23 cellular contexts compared by ENCODE assay signal in genomic region chr4:185644408-185644807, GRCh38.
A peak's percentile ranks its signal among the peaks of the same experiment; 100 is the strongest.
DNase-seq lines count a peak whose midpoint lies in the region; ATAC-seq and TF ChIP-seq lines count a peak whose summit lies in the region.
"Had no signal": no experiment of that assay in that cellular context is flagged by ENCODE, and none has a peak within 500 bp of the region (broad histone marks: within the 10 kb centered on the region; RNA-seq: fewer than 3 reads in every experiment).

No MANE protein-coding gene starts in this region.

- POLR2A ChIA-PET in SK-N-SH (lab: Yijun Ruan, JAX), result no interaction called here

- H3K9me3 ChIP-seq in SK-N-SH (no peaks in the 10 kb centered on the region), BE2C (no peaks in the 10 kb centered on the region), tibial artery (no peaks in the 10 kb centered on the region), thyroid gland (no peaks in the 10 kb centered on the region)
- H3K9me3 ChIP-seq: A549, BLaER1 had no signal

- H3K9me2 ChIP-seq in SK-N-SH, result no peaks in the 10 kb centered on the region

- intact Hi-C loops in tibial artery (cut with DNase I; ENCODE audit: low total_unique reads), result no loop called here
- intact Hi-C loops in thyroid gland (cut with DNase I), result no loop called here

- no peak overlapping the region for H2AFZ ChIP-seq in SK-N-SH (ENCODE audit: low read depth)

- H3K36me3 ChIP-seq in SK-N-SH (replicated peaks in 1 of 2; ENCODE audit: control insufficient read depth in 1 of 2, insufficient read depth in 2 of 2, low read length in 1 of 2), result no peaks in the 10 kb centered on the region
- H3K36me3 ChIP-seq in BE2C, result peaks cover 3% of the 10 kb centered on the region; the same call in 1 of the 2 replicates
- peaks cover 8% of the 10 kb centered on the region for H3K36me3 ChIP-seq in rectal smooth muscle tissue (ENCODE audit: control insufficient read depth, insufficient read depth, low read length)
- H3K36me3 ChIP-seq in tibial artery, result peaks cover 52 to 65% (median 53%) of the 10 kb centered on the region in 3 donors
- peaks cover 10 to 32% of the 10 kb centered on the region in 2 donors for H3K36me3 ChIP-seq in thyroid gland
- H3K36me3 ChIP-seq: BLaER1 had no signal

- ATAC-seq in SK-N-SH treated with all-trans-retinoic acid at 6 μM for 48 hours, result no peak
- ATAC-seq: A549, GM12878 had no signal

- CTCF ChIA-PET in SK-N-SH (lab: Yijun Ruan, JAX), result interaction anchor here (1.0 to 6.8 kb wide), 2 partner anchors 377 to 393 kb away, joined by 4 to 128 read pairs; no protein-coding TSS in a partner anchor

- no peak for TF ChIP-seq RAD21 in SK-N-SH (IDR thresholded peaks at IDR 0.05; ENCODE audit: low read length)

- TF ChIP-seq POLR2A in thyroid gland (IDR thresholded peaks at IDR 0.05), result no peak

- peak in 1 of 2 experiments; percentile 87; a peak in 2 of 4 replicates for TF ChIP-seq EP300 in SK-N-SH (IDR thresholded peaks at IDR 0.05; ENCODE audit: borderline replicate concordance in 1 of 2, low read depth in 1 of 2, low read length in 1 of 2)

- H3K27ac ChIP-seq in SK-N-SH (ENCODE audit: low read depth in 2 of 2, low read length in 1 of 2) (peak overlapping the region in 1 of 2 experiments; percentile 86; a peak in 2 of 4 replicates), rectal smooth muscle tissue (ENCODE audit: low read depth, low read length) (peak overlapping the region; percentile 7), tibial artery (peak overlapping the region; percentile 61 to 71), thyroid gland (peak overlapping the region in 1 of 3 donors; percentile 25)
- H3K27ac ChIP-seq: 22Rv1, A549, BLaER1 had no signal

- WGBS in SK-N-SH (ENCODE audit: low lambda C conversion rate), result 29% methylated on average over 4 of the region's 4 CpGs
- 91 to 92% methylated on average over 4 of the region's 4 CpGs for WGBS in thyroid gland, 2 donors

- H4K20me1 ChIP-seq in SK-N-SH (ENCODE audit: insufficient read depth), result no peaks in the 10 kb centered on the region
- H4K20me1 ChIP-seq: BLaER1 had no signal

- no peaks in the 10 kb centered on the region for H3K79me2 ChIP-seq in SK-N-SH (ENCODE audit: insufficient read depth)

- no peaks in the 10 kb centered on the region for H3K27me3 ChIP-seq in SK-N-SH (ENCODE audit: insufficient read depth)
- H3K27me3 ChIP-seq in BE2C, result no peaks in the 10 kb centered on the region
- no peaks in the 10 kb centered on the region for H3K27me3 ChIP-seq in rectal smooth muscle tissue (ENCODE audit: control insufficient read depth, insufficient read depth, low read length)
- no peaks in the 10 kb centered on the region for H3K27me3 ChIP-seq in tibial artery
- no peaks in the 10 kb centered on the region for H3K27me3 ChIP-seq in thyroid gland

- H3F3A ChIP-seq in SK-N-SH (replicated peaks; ENCODE audit: insufficient read depth), result no peaks in the 10 kb centered on the region

- TF ChIP-seq CTCF in SK-N-SH (IDR thresholded peaks at IDR 0.05) (no peak), BE2C (IDR thresholded peaks at IDR 0.05; ENCODE audit: low read depth, low read length) (no peak), tibial artery (IDR thresholded peaks at IDR 0.05) (no peak), thyroid gland (IDR thresholded peaks at IDR 0.05) (no peak)

- H3K4me3 ChIP-seq in SK-N-SH (ENCODE audit: low read depth in 2 of 2, low read length in 1 of 2) (no peak overlapping the region), BE2C (ENCODE audit: low read depth, low read length) (no peak overlapping the region), rectal smooth muscle tissue (ENCODE audit: low read length) (no peak overlapping the region), tibial artery (no peak overlapping the region), thyroid gland (replicated peaks in 1 of 3) (no peak overlapping the region)
- H3K4me3 ChIP-seq: A549, BLaER1, GM12878 had no signal

- no peak overlapping the region for H3K9ac ChIP-seq in SK-N-SH
- no peak overlapping the region for H3K9ac ChIP-seq in rectal smooth muscle tissue (ENCODE audit: low read length)
- H3K9ac ChIP-seq: BLaER1 had no signal

- H3K4me1 ChIP-seq in SK-N-SH (ENCODE audit: control insufficient read depth in 1 of 2, insufficient read depth in 2 of 2, low read depth in 1 of 2, low read length in 1 of 2) (peaks cover 0 to 19% of the 10 kb centered on the region in 2 experiments; a peak in 2 of 4 replicates), BE2C (peaks cover 4% of the 10 kb centered on the region), rectal smooth muscle tissue (ENCODE audit: control insufficient read depth, insufficient read depth, low read length) (peaks cover 12% of the 10 kb centered on the region), tibial artery (peaks cover 0 to 94% (median 17%) of the 10 kb centered on the region in 4 donors), thyroid gland (no peaks in the 10 kb centered on the region)
- H3K4me1 ChIP-seq: A549, BLaER1 had no signal

- DNase-seq in SK-N-SH (peak; percentile 58), BE2C (peak; percentile 72), tibial artery (no peak), thyroid gland (no peak)
- DNase-seq in stimulated activated CD4-positive, alpha-beta T cell treated with anti-CD3 and anti-CD28 coated beads, Interleukin-15, amount 100 ng/mL, for 24 hours, result no peak
- DNase-seq: AML-193; CD4-positive, alpha-beta memory T cell; CD4-positive, CD25-positive, alpha-beta regulatory T cell; CD8-positive, alpha-beta memory T cell; COR-L47; DMS 273 treated with DMSO at 0.1 percent for 48 hours; DMS153; DMS53; DMS79; DND-41; EL; GDM1 had no signal

- no peak overlapping the region for H3K4me2 ChIP-seq in SK-N-SH
- H3K4me2 ChIP-seq: A549, BLaER1 had no signal

TF ChIP-seq in SK-N-SH, 30 proteins besides CTCF, POLR2A, EP300 and RAD21 (continues in another document):
- no peak for TF ChIP-seq IRF3 (IDR thresholded peaks at IDR 0.05; ENCODE audit: low read depth, low read length)
- no peak for TF ChIP-seq FOXM1 (IDR thresholded peaks at IDR 0.05; ENCODE audit: low read depth)
- TF ChIP-seq SIN3A (IDR thresholded peaks at IDR 0.05; ENCODE audit: borderline replicate concordance, low read depth, low read length), result no peak
- TF ChIP-seq MAX (IDR thresholded peaks at IDR 0.05; ENCODE audit: low read depth), result no peak
- no peak for TF ChIP-seq JUND (IDR thresholded peaks at IDR 0.05)

TF ChIP-seq in SK-N-SH treated with all-trans-retinoic acid at 6 μM for 48 hours, 23 proteins besides CTCF, POLR2A, EP300 and RAD21:
- TF ChIP-seq ZC3H10 (CRISPR knock-in tag; IDR thresholded peaks at IDR 0.05), result no peak
TF ChIP-seq in SK-N-SH treated with all-trans-retinoic acid at 6 μM for 48 hours: peak in this region for 0.

Comparison
In these comparisons a context has a peak if more than half of its experiments do, and no peak if none do; other contexts are left out.
1. DNase-seq: peak in SK-N-SH (single experiment) and BE2C (single experiment); none in tibial artery (0 of 2), thyroid gland (0 of 2) and stimulated activated CD4-positive, alpha-beta T cell treated with anti-CD3 and anti-CD28 coated beads, Interleukin-15, amount 100 ng/mL, for 24 hours (single experiment).